Comparison of ENCODE assay signal across 23 cellular contexts in genomic region chr7:155802906-155803417, GRCh38. TPM values are rescaled to one million over a fixed set of nuclear protein-coding genes. Genes with fewer than 3 reads are reported as not detected.
A peak's percentile ranks its signal among the peaks of the same experiment; 100 is the strongest.
DNase-seq lines count a peak whose midpoint lies in the region; ATAC-seq, FAIRE-seq and TF ChIP-seq lines count a peak whose summit lies in the region.
"Had no signal": no experiment of that assay in that cellular context is flagged by ENCODE, and none has a peak within 500 bp of the region (broad histone marks: within the 10 kb centered on the region; RNA-seq: fewer than 3 reads in every experiment).

No MANE protein-coding gene starts in this region.

- POLR2A ChIA-PET in endothelial cell of umbilical vein (lab: Charles Lee): no interaction called here

- H3K9me3 Mint-ChIP-seq in GM23338: peaks cover 5% of the 10 kb centered on the region; the same call in 2 of the 3 replicates
- H3K9me3 Mint-ChIP-seq: activated CD4-positive, alpha-beta memory T cell treated with anti-CD3 and anti-CD28 coated beads for 36 hours; T-cell had no signal

- H3K36me3 ChIP-seq in ACC112 (ENCODE audit: insufficient read depth, low read length): no peaks in the 10 kb centered on the region
- H3K36me3 ChIP-seq in GM23338 (ENCODE audit: insufficient read depth): no peaks in the 10 kb centered on the region
- no peaks in the 10 kb centered on the region for H3K36me3 ChIP-seq in endothelial cell of umbilical vein (ENCODE audit: control insufficient read depth in 2 of 2, extremely low read depth in 1 of 2, insufficient read depth in 2 of 2, low read length in 2 of 2)
- no peaks in the 10 kb centered on the region for H3K36me3 ChIP-seq in neuron (ENCODE audit: insufficient read depth, low read length)
- H3K36me3 ChIP-seq: neutrophil, right lobe of liver had no signal

- H3K27ac ChIP-seq in ACC112 (ENCODE audit: low read depth, low read length) (no peak overlapping the region), GM23338 (ENCODE audit: low read depth) (no peak overlapping the region), endothelial cell of umbilical vein (ENCODE audit: insufficient read depth, low read depth, low read length) (no peak overlapping the region)
- H3K27ac ChIP-seq: neutrophil, right lobe of liver had no signal

- no peak overlapping the region for H3K27ac Mint-ChIP-seq in GM23338
- H3K27ac Mint-ChIP-seq: activated CD4-positive, alpha-beta memory T cell treated with anti-CD3 and anti-CD28 coated beads for 36 hours; T-cell had no signal

- H4K20me1 ChIP-seq in GM23338 (replicated peaks; ENCODE audit: insufficient read depth) (peaks cover 9% of the 10 kb centered on the region; the same call in 1 of the 2 replicates), endothelial cell of umbilical vein (replicated peaks; ENCODE audit: control insufficient read depth, extremely low read depth, insufficient read depth, low read length) (no peaks in the 10 kb centered on the region)

- H3K4me1 ChIP-seq in ACC112 (ENCODE audit: control insufficient read depth, insufficient read depth, low read length, unreplicated experiment) (no peaks in the 10 kb centered on the region), GM23338 (ENCODE audit: insufficient read depth) (peaks cover 19% of the 10 kb centered on the region), endothelial cell of umbilical vein (ENCODE audit: control insufficient read depth, extremely low read depth, insufficient read depth, low read length) (peaks cover 19% of the 10 kb centered on the region), neuron (ENCODE audit: insufficient read depth, low read length) (peaks cover 19% of the 10 kb centered on the region)

- dilution Hi-C loops in endothelial cell of umbilical vein (cut with MboI; ENCODE audit: extremely low pct_ligation_motif_present, low sequenced_read_pairs): no loop called here

- peak; percentile 57 for DNase-seq in GM23338 (ENCODE audit: low spot score)
- DNase-seq in endothelial cell of umbilical vein (ENCODE audit: low read depth, low spot score): no peak
- DNase-seq in mesenteric fat pad (ENCODE audit: low spot score): no peak
- DNase-seq in glomerular visceral epithelial cell (ENCODE audit: extremely low spot score): no peak
- DNase-seq in SIG-M5 (lab: John Stamatoyannopoulos, UW): no peak
- DNase-seq: activated CD4-positive, alpha-beta memory T cell treated with anti-CD3 and anti-CD28 coated beads for 36 hours; central memory CD4-positive, alpha-beta T cell; NCI-H1694; NCI-H226; stimulated activated CD4-positive, alpha-beta T cell treated with anti-CD3 and anti-CD28 coated beads, Interleukin-2, amount 100 ng/mL, for 48 hours; T-cell had no signal

- H3K4me3 Mint-ChIP-seq in GM23338: no peak overlapping the region; the same call in 2 of the 3 replicates

- FAIRE-seq in endothelial cell of umbilical vein (lab: Jason Lieb, UNC): no peak
- FAIRE-seq: HepG2 had no signal

- H3K9me1 ChIP-seq in endothelial cell of umbilical vein (replicated peaks; ENCODE audit: control insufficient read depth, extremely low read depth, insufficient read depth, low read length): no peaks in the 10 kb centered on the region

- ATAC-seq in GM23338 (no peak; the same call in 2 of the 3 replicates), GM21447 (IDR thresholded peaks at IDR 0.05; ENCODE audit: unreplicated experiment) (no peak)
- ATAC-seq: HepG2, right lobe of liver, T-cell had no signal

- no peaks in the 10 kb centered on the region for H3K9me2 ChIP-seq in GM23338 (ENCODE audit: insufficient read depth)

- H3K9me3 ChIP-seq in endothelial cell of umbilical vein (replicated peaks; ENCODE audit: control insufficient read depth, insufficient read depth, low read length) (no peaks in the 10 kb centered on the region), neuron (ENCODE audit: low read length) (peaks cover 4% of the 10 kb centered on the region)
- H3K9me3 ChIP-seq: neutrophil, right lobe of liver had no signal

- H3K27me3 Mint-ChIP-seq in GM23338 (ENCODE audit: insufficient read depth, low read depth, poor library complexity): peaks cover 84% of the 10 kb centered on the region

- TF ChIP-seq CTCF in GM23338 (conservative IDR thresholded peaks at IDR 0.05; ENCODE audit: low read depth in 2 of 2): no peak
- no peak for TF ChIP-seq CTCF in endothelial cell of umbilical vein (IDR thresholded peaks at IDR 0.05; ENCODE audit: extremely low read depth in 1 of 2, insufficient read depth in 1 of 2, low read depth in 1 of 2, low read length in 2 of 2)

- no peaks in the 10 kb centered on the region for H3K79me2 ChIP-seq in ACC112 (ENCODE audit: control insufficient read depth, insufficient read depth, low read length, unreplicated experiment)
- no peaks in the 10 kb centered on the region for H3K79me2 ChIP-seq in GM23338 (replicated peaks; ENCODE audit: insufficient read depth)
- no peaks in the 10 kb centered on the region for H3K79me2 ChIP-seq in endothelial cell of umbilical vein (ENCODE audit: control insufficient read depth, insufficient read depth, low read length)

- no TSS peak for BruUV-seq in endothelial cell of umbilical vein (replicated peaks; lab: Mats Ljungman, UMichigan)

- H3K4me2 ChIP-seq in GM23338: peak overlapping the region; percentile 80
- H3K4me2 ChIP-seq in endothelial cell of umbilical vein (ENCODE audit: insufficient read depth, low read length): peak overlapping the region; percentile 30

- TF ChIP-seq POLR2A in endothelial cell of umbilical vein (IDR thresholded peaks at IDR 0.05; ENCODE audit: low read depth, low read length): no peak

- H3K36me3 Mint-ChIP-seq in GM23338 (ENCODE audit: low read depth): no peaks in the 10 kb centered on the region; the same call in 2 of the 3 replicates
- H3K36me3 Mint-ChIP-seq: activated CD4-positive, alpha-beta memory T cell treated with anti-CD3 and anti-CD28 coated beads for 36 hours; T-cell had no signal

- H3K27me3 ChIP-seq in ACC112 (ENCODE audit: insufficient read depth, low read length) (peaks cover 86% of the 10 kb centered on the region), GM23338 (ENCODE audit: insufficient read depth) (peaks cover 100% of the 10 kb centered on the region), endothelial cell of umbilical vein (ENCODE audit: control insufficient read depth in 2 of 2, insufficient read depth in 2 of 2, low read length in 2 of 2) (peaks cover 12 to 38% of the 10 kb centered on the region in 2 experiments), neuron (ENCODE audit: insufficient read depth, low read length) (peaks cover 60% of the 10 kb centered on the region)
- H3K27me3 ChIP-seq: right lobe of liver had no signal

- CTCF ChIA-PET in endothelial cell of umbilical vein (lab: Charles Lee): interaction anchor here (1.1 kb wide), 1 partner anchor 204 kb away, joined by 3 read pairs; no protein-coding TSS in a partner anchor

- H3F3A ChIP-seq in GM23338 (replicated peaks; ENCODE audit: low read depth): no peaks in the 10 kb centered on the region

- peak overlapping the region; percentile 69 for H3K4me3 ChIP-seq in ACC112 (ENCODE audit: low read depth, low read length)
- peak overlapping the region; percentile 55; the same call in 1 of the 2 replicates for H3K4me3 ChIP-seq in GM23338
- H3K4me3 ChIP-seq in endothelial cell of umbilical vein (replicated peaks in 1 of 3; ENCODE audit: insufficient read depth in 1 of 3, low read depth in 1 of 3, low read length in 3 of 3): no peak overlapping the region
- H3K4me3 ChIP-seq in neuron (ENCODE audit: low read length): peak overlapping the region; percentile 46
- H3K4me3 ChIP-seq: lung, right lobe of liver had no signal

- intact Hi-C loops in endothelial cell of umbilical vein (cut with micrococcal nuclease): loop anchor here (10.0 kb wide), 1 partner anchor 598 kb away; no protein-coding TSS in a partner anchor

- H3K9ac ChIP-seq in endothelial cell of umbilical vein (replicated peaks; ENCODE audit: extremely low read depth, insufficient read depth, low read length): no peak overlapping the region

- H3K4me1 Mint-ChIP-seq in GM23338: peaks cover 23% of the 10 kb centered on the region

- no peak overlapping the region for H2AFZ ChIP-seq in ACC112 (ENCODE audit: low read length, unreplicated experiment)
- H2AFZ ChIP-seq in GM23338: peak overlapping the region; percentile 72; the same call in 1 of the 2 replicates
- H2AFZ ChIP-seq in endothelial cell of umbilical vein (ENCODE audit: low read depth, low read length): peak overlapping the region; percentile 79
- peak overlapping the region; percentile 86 for H2AFZ ChIP-seq in neuron (ENCODE audit: low read depth, low read length)

TF ChIP-seq in GM23338, 12 proteins besides CTCF, POLR2A, EP300 and RAD21 (continues in another document):
- no peak for TF ChIP-seq STAT1 (IDR thresholded peaks at IDR 0.05; ENCODE audit: unreplicated experiment)
- no peak for TF ChIP-seq EZH2 (IDR thresholded peaks at IDR 0.05; ENCODE audit: low read depth, unreplicated experiment)
- no peak for TF ChIP-seq JUNB (IDR thresholded peaks at IDR 0.05; ENCODE audit: unreplicated experiment)

TF ChIP-seq in endothelial cell of umbilical vein, 7 proteins besides CTCF, POLR2A, EP300 and RAD21:
- TF ChIP-seq MYC (IDR thresholded peaks at IDR 0.05; ENCODE audit: low read depth, low read length) (no peak), EZH2 (IDR thresholded peaks at IDR 0.05; ENCODE audit: borderline replicate concordance, low read depth, low read length, severe bottlenecking) (peak; percentile 74)

RNA-seq across cellular contexts. Expression of gene SHH, which starts 9.3 kb away (rescaled TPM):
- not detected in 2 replicates for total RNA-seq in GM23338 (2014; rRNA removed; shearing (Covaris generic))
- polyA plus RNA-seq in GM23338 (2016; fragmentation: Nextera tagmentation; extraction: Ambion mirVana) (not detected in 2 replicates), endothelial cell of umbilical vein (not detected in 2 replicates)
- total RNA-seq in endothelial cell of umbilical vein (0.18 TPM in 1 of 2 replicates, not detected in the other), mesenteric fat pad (not detected)
- polyA plus RNA-seq in endothelial cell of umbilical vein (2011; cell fraction: cytosol; rRNA removed): 0.01 and 0.07 TPM in 2 replicates
- 0.05 and 0.06 TPM in 2 replicates for polyA plus RNA-seq in endothelial cell of umbilical vein (2011; cell fraction: nucleus; rRNA removed)
- not detected in 2 replicates for polyA plus RNA-seq in endothelial cell of umbilical vein (2012)
- polyA minus RNA-seq in endothelial cell of umbilical vein: not detected in 2 replicates
- not detected for polyA minus RNA-seq in endothelial cell of umbilical vein (2011; cell fraction: cytosol; rRNA and poly(A)+ RNA removed)
- not detected in 2 replicates for polyA minus RNA-seq in endothelial cell of umbilical vein (2011; cell fraction: nucleus; rRNA and poly(A)+ RNA removed)
- total RNA-seq: activated CD4-positive, alpha-beta memory T cell treated with anti-CD3 and anti-CD28 coated beads for 36 hours; fibroblast of villous mesenchyme; G401; MCF 10A; RPMI7951; subcutaneous adipose tissue had no signal

Comparison
In these comparisons a context has a peak if more than half of its experiments do, and no peak if none do; other contexts are left out.
1. H3K4me3 ChIP-seq: peak in ACC112 (single experiment), GM23338 (single experiment) and neuron (single experiment); none in endothelial cell of umbilical vein (0 of 3).